In genomic region chr19:4229179-4229931, GRCh38 we compare ENCODE assay signal across 1 cellular context.
TF ChIP-seq lines count a peak whose summit lies in the region.

TSS of gene EBI3 (plus strand) at chr19:4229523. CDS start at chr19:4229551, 28 bp downstream.

TF ChIP-seq in HEK293, 187 proteins besides CTCF, POLR2A, EP300 and RAD21 (continued from another document):
- TF ChIP-seq ZBTB10 (tag by site-specific recombination; IDR thresholded peaks at IDR 0.05) (0 out of 2 replicates have a peak, but pooled peaks have one; percentile 9), GLIS1 (tag by site-specific recombination; IDR thresholded peaks at IDR 0.05) (peak; percentile 84), SP7 (tag by site-specific recombination; IDR thresholded peaks at IDR 0.05) (0 out of 2 replicates have a peak, but pooled peaks have one; percentile 27), PRDM10 (tag by site-specific recombination; IDR thresholded peaks at IDR 0.05) (peak; percentile 35; the same call in 1 of the 2 replicates), EGR2 (tag by site-specific recombination; IDR thresholded peaks at IDR 0.05; ENCODE audit: low read depth) (peak; percentile 77), ZNF701 (tag by site-specific recombination; IDR thresholded peaks at IDR 0.05) (no peak), ZNF501 (tag by site-specific recombination; IDR thresholded peaks at IDR 0.05) (no peak), ZIC2 (tag by site-specific recombination; IDR thresholded peaks at IDR 0.05) (peak; percentile 96), ZNF211 (tag by site-specific recombination; IDR thresholded peaks at IDR 0.05; ENCODE audit: low read depth) (no peak), ZXDB (tag by site-specific recombination; IDR thresholded peaks at IDR 0.05) (peak; percentile 10; the same call in 1 of the 2 replicates), GLIS2 (tag by site-specific recombination; IDR thresholded peaks at IDR 0.05) (peak; percentile 82), ZFHX2 (tag by site-specific recombination; conservative IDR thresholded peaks at IDR 0.05) (peak; percentile 76)
- TF ChIP-seq, protein P1, sequence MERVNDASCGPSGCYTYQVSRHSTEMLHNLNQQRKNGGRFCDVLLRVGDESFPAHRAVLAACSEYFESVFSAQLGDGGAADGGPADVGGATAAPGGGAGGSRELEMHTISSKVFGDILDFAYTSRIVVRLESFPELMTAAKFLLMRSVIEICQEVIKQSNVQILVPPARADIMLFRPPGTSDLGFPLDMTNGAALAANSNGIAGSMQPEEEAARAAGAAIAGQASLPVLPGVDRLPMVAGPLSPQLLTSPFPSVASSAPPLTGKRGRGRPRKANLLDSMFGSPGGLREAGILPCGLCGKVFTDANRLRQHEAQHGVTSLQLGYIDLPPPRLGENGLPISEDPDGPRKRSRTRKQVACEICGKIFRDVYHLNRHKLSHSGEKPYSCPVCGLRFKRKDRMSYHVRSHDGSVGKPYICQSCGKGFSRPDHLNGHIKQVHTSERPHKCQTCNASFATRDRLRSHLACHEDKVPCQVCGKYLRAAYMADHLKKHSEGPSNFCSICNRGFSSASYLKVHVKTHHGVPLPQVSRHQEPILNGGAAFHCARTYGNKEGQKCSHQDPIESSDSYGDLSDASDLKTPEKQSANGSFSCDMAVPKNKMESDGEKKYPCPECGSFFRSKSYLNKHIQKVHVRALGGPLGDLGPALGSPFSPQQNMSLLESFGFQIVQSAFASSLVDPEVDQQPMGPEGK (tag by site-specific recombination; IDR thresholded peaks at IDR 0.05): 0 out of 2 replicates have a peak, but pooled peaks have one; percentile 57
TF ChIP-seq in HEK293: peak in this region for 12.
